In the genomic region with DNA sequence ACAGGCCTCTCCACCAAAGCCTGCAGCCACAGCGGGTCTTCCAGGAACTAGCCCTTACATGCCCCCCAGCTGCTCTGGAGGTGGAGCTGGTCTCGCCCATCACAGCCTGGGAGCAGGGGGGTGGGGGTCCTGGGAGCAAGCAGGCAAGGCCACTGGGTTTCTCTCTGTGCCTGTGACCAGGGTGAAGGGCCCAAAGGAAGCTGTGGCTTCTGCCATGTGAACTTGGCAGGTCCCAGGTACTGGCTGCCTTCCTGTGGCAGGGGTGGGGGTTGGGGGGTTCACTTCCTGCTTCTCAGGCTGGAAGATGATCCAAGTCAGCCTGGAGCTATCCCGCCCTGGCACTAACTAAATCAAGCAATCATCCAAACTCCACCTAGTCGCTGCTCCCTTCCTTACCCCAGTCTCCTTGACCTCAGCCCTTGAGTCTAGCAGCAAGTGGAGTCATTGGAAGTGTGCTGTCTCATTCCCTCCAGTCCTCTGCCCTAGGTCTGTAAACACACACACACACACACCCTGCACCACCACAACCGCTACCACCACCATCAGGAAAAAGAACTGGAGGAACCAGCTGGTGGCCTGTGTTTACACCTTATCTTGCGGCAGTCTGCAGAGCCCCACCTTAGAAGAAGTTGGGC, we compare ENCODE assay signal across 14 cellular contexts. TPM values are rescaled to one million over a fixed set of nuclear protein-coding genes. Genes with fewer than 3 reads are reported as not detected.
DNase-seq lines count a peak whose midpoint lies in the region; ATAC-seq and TF ChIP-seq lines count a peak whose summit lies in the region.
"Had no signal": no experiment of that assay in that cellular context is flagged by ENCODE, and none has a peak within 500 bp of the region (broad histone marks: within the 10 kb centered on the region; RNA-seq: fewer than 3 reads in every experiment).

No MANE protein-coding gene starts in this region.

- H3K56ac ChIP-seq in mesendoderm (ENCODE audit: low read length), result no peak overlapping the region

- no peak overlapping the region for H4K5ac ChIP-seq in mesendoderm (ENCODE audit: low read length)

- H3K4me3 ChIP-seq in heart left ventricle, result no peak overlapping the region
- no peak overlapping the region for H3K4me3 ChIP-seq in breast epithelium
- no peak overlapping the region for H3K4me3 ChIP-seq in mesendoderm (ENCODE audit: low read length)
- H3K4me3 ChIP-seq: gastrocnemius medialis had no signal

- H2AK5ac ChIP-seq in mesendoderm (ENCODE audit: low read length), result no peak overlapping the region

- DNase-seq in left cardiac atrium (no peak), heart left ventricle (no peak), breast epithelium (ENCODE audit: low spot score in 2 of 2) (peak; percentile 77 to 81), mesendoderm (no peak)
- DNase-seq: activated CD4-positive, alpha-beta T cell treated with anti-CD3 and anti-CD28 coated beads, Interleukin-2, amount 50 U/mL, for 4 hours; activated naive CD4-positive, alpha-beta T cell treated with Interleukin-2 at 50 U/mL for 16 hours; gastrocnemius medialis; NCI-H1694 treated with DMSO at 0.1 percent for 48 hours; stimulated activated CD4-positive, alpha-beta T cell treated with anti-CD3 and anti-CD28 coated beads, Interleukin-4, amount 100 ng/mL, for 4 hours had no signal

- H3K4ac ChIP-seq in mesendoderm (ENCODE audit: low read depth, low read length), result no peak overlapping the region

- H3K9ac ChIP-seq in mesendoderm (ENCODE audit: low read length), result no peak overlapping the region

- peak overlapping the region; percentile 3 for H3K18ac ChIP-seq in mesendoderm (ENCODE audit: low read length)

- no peak overlapping the region for H3K23ac ChIP-seq in mesendoderm (ENCODE audit: low read length)

- H3K36me3 ChIP-seq in heart left ventricle (no peaks in the 10 kb centered on the region), breast epithelium (no peaks in the 10 kb centered on the region), mesendoderm (ENCODE audit: control insufficient read depth, insufficient read depth, low read length) (no peaks in the 10 kb centered on the region)
- H3K36me3 ChIP-seq: gastrocnemius medialis had no signal

- H4K8ac ChIP-seq in mesendoderm (ENCODE audit: low read depth, low read length), result no peak overlapping the region

- TF ChIP-seq POLR2A in heart left ventricle (IDR thresholded peaks at IDR 0.05), result no peak
- no peak for TF ChIP-seq POLR2A in breast epithelium (IDR thresholded peaks at IDR 0.05)

- H3K27me3 ChIP-seq in heart left ventricle (peaks cover 0 to 19% (median 0%) of the 10 kb centered on the region in 9 donors), breast epithelium (no peaks in the 10 kb centered on the region), mesendoderm (ENCODE audit: insufficient read depth, low read length, poor library complexity) (no peaks in the 10 kb centered on the region)

- H3K79me2 ChIP-seq in mesendoderm (ENCODE audit: control insufficient read depth, insufficient read depth, low read length), result no peaks in the 10 kb centered on the region

- no peaks in the 10 kb centered on the region for H3K4me1 ChIP-seq in heart left ventricle
- H3K4me1 ChIP-seq in breast epithelium, result peaks cover 0 to 11% of the 10 kb centered on the region in 2 donors
- peaks cover 17% of the 10 kb centered on the region for H3K4me1 ChIP-seq in mesendoderm (ENCODE audit: control insufficient read depth, low read depth, low read length)
- H3K4me1 ChIP-seq: gastrocnemius medialis had no signal

- no peak for TF ChIP-seq CTCF in heart left ventricle (IDR thresholded peaks at IDR 0.05)
- no peak for TF ChIP-seq CTCF in breast epithelium (IDR thresholded peaks at IDR 0.05)

- no peak overlapping the region for H2BK15ac ChIP-seq in mesendoderm (replicated peaks; ENCODE audit: low read depth)

- no peak overlapping the region for H2BK5ac ChIP-seq in mesendoderm (ENCODE audit: low read length)

- ATAC-seq in left cardiac atrium, result peak; percentile 30 to 81
- no peak for ATAC-seq in heart left ventricle
- no peak for ATAC-seq in GM21737 (IDR thresholded peaks at IDR 0.05; ENCODE audit: unreplicated experiment)
- ATAC-seq in GM19455 (IDR thresholded peaks at IDR 0.05; ENCODE audit: unreplicated experiment), result no peak
- no peak for ATAC-seq in HG02981 (IDR thresholded peaks at IDR 0.05; ENCODE audit: unreplicated experiment)
- no peak for ATAC-seq in HG02938 (IDR thresholded peaks at IDR 0.05; ENCODE audit: unreplicated experiment)
- ATAC-seq: gastrocnemius medialis had no signal

- H3K9me3 ChIP-seq in heart left ventricle (peaks cover 0 to 11% (median 7%) of the 10 kb centered on the region in 12 donors), breast epithelium (peaks cover 7 to 8% of the 10 kb centered on the region in 2 donors)
- H3K9me3 ChIP-seq: gastrocnemius medialis had no signal

- H2BK120ac ChIP-seq in mesendoderm (ENCODE audit: low read depth, low read length), result no peak overlapping the region

- H3K27ac ChIP-seq in heart left ventricle (no peak overlapping the region), breast epithelium (peak overlapping the region; percentile 70 to 77), mesendoderm (ENCODE audit: low read depth, low read length) (no peak overlapping the region)
- H3K27ac ChIP-seq: gastrocnemius medialis had no signal

- no peak overlapping the region for H3K4me2 ChIP-seq in mesendoderm (ENCODE audit: low read length)

- no peaks in the 10 kb centered on the region for H3K79me1 ChIP-seq in mesendoderm (ENCODE audit: low read length)

- intact Hi-C loops in left cardiac atrium (cut with DNase I) (no loop called here), heart left ventricle (cut with DNase I) (no loop called here), breast epithelium (cut with DNase I; ENCODE audit: low total_unique reads) (loop anchor here (10.0 kb wide), 1 partner anchor 595 kb away; no protein-coding TSS in a partner anchor)

- 67 to 81% (median 70%) methylated on average over 5 to 6 of the region's 6 CpGs for WGBS in heart left ventricle, 4 donors
- no CpG with 5 or more reads among the region's 6 CpGs for WGBS in mesendoderm (ENCODE audit: extremely low coverage, insufficient coverage, low lambda C conversion rate)

RNA-seq across cellular contexts. Expression of a gene that starts 29.5 kb away (rescaled TPM):
- total RNA-seq in left cardiac atrium (10 to 100 TPM in 1 of 2 donors, 1 to 10 TPM in 1; 5.4 to 10.6 TPM), heart left ventricle (10 to 100 TPM in 1 of 9 donors, 1 to 10 TPM in 8; 2.2 to 14.9 (median 4.3) TPM), breast epithelium (10 to 100 TPM; 13.3 to 22.6 (median 14.9) TPM)
- 1 to 10 TPM; 3.9 to 5.8 TPM for polyA plus RNA-seq in heart left ventricle
- polyA plus RNA-seq in mesendoderm (2013, experiment 1 of 2), result 0.98 TPM
- polyA plus RNA-seq in mesendoderm (2013, experiment 2 of 2), result 1.1 TPM

RNA-seq across cellular contexts. Expression of a gene that starts 44.5 kb away (rescaled TPM):
- under 1 TPM; 0.29 to 0.31 TPM for total RNA-seq in left cardiac atrium
- under 1 TPM in 2 of 9 donors, not detected in 7; 0.28 to 0.50 TPM for total RNA-seq in heart left ventricle
- polyA plus RNA-seq in heart left ventricle, result 1 to 10 TPM in 1 of 2 donors, under 1 TPM in 1; 0.04 to 1.9 TPM
- total RNA-seq in breast epithelium, result 1 to 10 TPM in 1 of 3 donors, under 1 TPM in 1, not detected in 1; 0.33 to 1.8 TPM
- polyA plus RNA-seq in mesendoderm (2013, experiment 1 of 2), result 0.94 TPM
- 1.0 TPM for polyA plus RNA-seq in mesendoderm (2013, experiment 2 of 2)
- polyA plus RNA-seq: AG04450 had no signal

Comparison
In these comparisons a context has a peak if more than half of its experiments do, and no peak if none do; other contexts are left out.
1. ATAC-seq: peak in left cardiac atrium (2 of 2); none in heart left ventricle (0 of 4), GM21737 (single experiment), GM19455 (single experiment), HG02981 (single experiment) and HG02938 (single experiment).
2. DNase-seq: peak in breast epithelium (2 of 2); none in left cardiac atrium (single experiment), heart left ventricle (0 of 5) and mesendoderm (single experiment).
3. H3K27ac ChIP-seq: peak in breast epithelium (2 of 2); none in heart left ventricle (0 of 12) and mesendoderm (single experiment).